Comparison of ENCODE assay signal across 8 cellular contexts in genomic region chr1:181134543-181135461, GRCh38.
DNase-seq lines count a peak whose midpoint lies in the region; TF ChIP-seq lines count a peak whose summit lies in the region.

No MANE protein-coding gene starts in this region.

- H3K4me1 ChIP-seq in HAP-1 = peaks cover 9% of the 10 kb centered on the region

- TF ChIP-seq POLR2A in NB4 (IDR thresholded peaks at IDR 0.05; ENCODE audit: extremely low read depth, insufficient read length) = no peak

- in situ Hi-C loops in HAP-1 (cut with MboI; ENCODE audit: low sequenced_read_pairs) = loop anchor here (5.0 kb wide), 1 partner anchor 98 kb away; no protein-coding TSS in a partner anchor

- H3K36me3 ChIP-seq in HAP-1 (replicated peaks) = no peaks in the 10 kb centered on the region

- no peak overlapping the region for H3K4me3 ChIP-seq in HAP-1
- H3K4me3 ChIP-seq in NB4 (ENCODE audit: low read depth, low read length) = no peak overlapping the region
- H3K4me3 ChIP-seq in skeletal muscle cell (ENCODE audit: low read depth, low read length) = no peak overlapping the region

- no peaks in the 10 kb centered on the region for H3K27me3 ChIP-seq in HAP-1 (ENCODE audit: low read depth)

- peak; percentile 9 for DNase-seq in activated effector memory CD4-positive, alpha-beta T cell treated with Interleukin-2 at 50 U/mL for 16 hours
- no peak for DNase-seq in activated effector memory CD4-positive, alpha-beta T cell treated with anti-CD3 and anti-CD28 coated beads, Interleukin-2, amount 50 U/mL, for 16 hours
- peak; percentile 23 to 67 for DNase-seq in HAP-1 (ENCODE audit: low spot score in 2 of 2)
- peak; percentile 77 for DNase-seq in NB4 (ENCODE audit: low read depth)
- DNase-seq in activated CD4-positive, CD25-positive, alpha-beta regulatory T cell treated with anti-CD3 and anti-CD28 coated beads, Interleukin-2, amount 50 U/mL, for 72 hours = peak; percentile 61
- DNase-seq in germinal center (ENCODE audit: low spot score) = peak; percentile 54
- DNase-seq in skeletal muscle cell (ENCODE audit: low read depth) = peak; percentile 71
- no peak for DNase-seq in HK-2 (ENCODE audit: unreplicated experiment)

- no peak for TF ChIP-seq CTCF in NB4 (IDR thresholded peaks at IDR 0.05; ENCODE audit: low read depth, low read length)

- no peaks in the 10 kb centered on the region for H3K9me3 ChIP-seq in HAP-1

Comparison
In these comparisons a context has a peak if more than half of its experiments do, and no peak if none do; other contexts are left out.
1. DNase-seq: peak in activated effector memory CD4-positive, alpha-beta T cell treated with Interleukin-2 at 50 U/mL for 16 hours (single experiment), HAP-1 (2 of 2), NB4 (single experiment), activated CD4-positive, CD25-positive, alpha-beta regulatory T cell treated with anti-CD3 and anti-CD28 coated beads, Interleukin-2, amount 50 U/mL, for 72 hours (single experiment), germinal center (single experiment) and skeletal muscle cell (single experiment); none in activated effector memory CD4-positive, alpha-beta T cell treated with anti-CD3 and anti-CD28 coated beads, Interleukin-2, amount 50 U/mL, for 16 hours (single experiment) and HK-2 (single experiment).